ENCODE assay signal across 26 cellular contexts in genomic region chr5:149886060-149886459, GRCh38. TPM values are rescaled to one million over a fixed set of nuclear protein-coding genes. Genes with fewer than 3 reads are reported as not detected.
DNase-seq lines count a peak whose midpoint lies in the region; ATAC-seq, FAIRE-seq and TF ChIP-seq lines count a peak whose summit lies in the region.
"Had no signal": no experiment of that assay in that cellular context is flagged by ENCODE, and none has a peak within 500 bp of the region (broad histone marks: within the 10 kb centered on the region; RNA-seq: fewer than 3 reads in every experiment).

No MANE protein-coding gene starts in this region.

- no peaks in the 10 kb centered on the region for H3K9me3 ChIP-seq in H1 (ENCODE audit: insufficient read depth in 2 of 2, low read depth in 1 of 2, low read length in 1 of 2)
- no peaks in the 10 kb centered on the region for H3K9me3 ChIP-seq in mucosa of descending colon
- H3K9me3 ChIP-seq: left ventricle myocardium inferior, SJCRH30 had no signal

- no peak overlapping the region for H3K27ac ChIP-seq in H1 (ENCODE audit: low read depth, low read length)
- H3K27ac ChIP-seq: KMS-11, left ventricle myocardium inferior, SJCRH30 had no signal

- H3K4me1 ChIP-seq in H1 (replicated peaks in 1 of 4; ENCODE audit: control insufficient read depth in 3 of 4, insufficient read depth in 4 of 4, low read length in 3 of 4), result no peaks in the 10 kb centered on the region
- H3K4me1 ChIP-seq in mucosa of descending colon (ENCODE audit: low read depth), result peaks cover 12% of the 10 kb centered on the region

- 0 out of 2 replicates have a peak overlapping the region, but pooled peaks have one; percentile 35 for H4K8ac ChIP-seq in H1 (ENCODE audit: extremely low read depth, insufficient read depth, low read length)

- POLR2A ChIA-PET in H1 (lab: Charles Lee; ENCODE audit: partially characterized antibody), result no interaction called here

- H3K23ac ChIP-seq in H1 (ENCODE audit: insufficient read length), result no peak overlapping the region

- H3K79me2 ChIP-seq in H1 (ENCODE audit: control insufficient read depth in 1 of 2, insufficient read depth in 2 of 2, low read length in 2 of 2), result no peaks in the 10 kb centered on the region

- H3K23me2 ChIP-seq in H1 (ENCODE audit: low read depth, low read length), result no peaks in the 10 kb centered on the region

- intact Hi-C loops in mucosa of descending colon (cut with DNase I, micrococcal nuclease), result no loop called here

- CTCF ChIA-PET in H1 (lab: Charles Lee; ENCODE audit: partially characterized antibody), result interaction anchor here (1.0 to 1.8 kb wide), 5 partner anchors 16 to 173 kb away, joined by 3 to 5 read pairs (median 4); no protein-coding TSS in a partner anchor

- no peaks in the 10 kb centered on the region for H3K79me1 ChIP-seq in H1 (ENCODE audit: low read depth, low read length)

- FAIRE-seq in RCC 7860 (lab: Jason Lieb, UNC), result peak; percentile 74
- FAIRE-seq in H1 (lab: Jason Lieb, UNC), result no peak
- FAIRE-seq: GM12891, GM19239, H54 had no signal

- H4K91ac ChIP-seq in H1 (replicated peaks; ENCODE audit: insufficient read length, low read length), result no peak overlapping the region

- no peak for TF ChIP-seq CTCF in H1 (IDR thresholded peaks at IDR 0.05; ENCODE audit: control extremely low read depth in 1 of 3, insufficient read depth in 1 of 3, low read depth in 1 of 3, low read length in 3 of 3)
- no peak for TF ChIP-seq CTCF in mucosa of descending colon (IDR thresholded peaks at IDR 0.05)

- H2BK15ac ChIP-seq in H1 (ENCODE audit: low read length), result no peak overlapping the region

- TF ChIP-seq RAD21 in H1 (IDR thresholded peaks at IDR 0.05 in 1 of 2, conservative IDR thresholded peaks at IDR 0.05 in 1 of 2; ENCODE audit: low read depth in 2 of 2, low read length in 2 of 2), result no peak

- H2BK120ac ChIP-seq in H1 (replicated peaks; ENCODE audit: low read depth, low read length), result no peak overlapping the region

- no peak for TF ChIP-seq POLR2A in H1 (IDR thresholded peaks at IDR 0.05; ENCODE audit: control extremely low read depth in 1 of 2, low read depth in 2 of 2, low read length in 2 of 2)

- H3K4me2 ChIP-seq in H1 (ENCODE audit: insufficient read depth in 1 of 2, low read depth in 2 of 2, low read length in 2 of 2), result no peak overlapping the region

- H3K9ac ChIP-seq in H1 (replicated peaks in 1 of 4; ENCODE audit: extremely low read depth in 1 of 4, low read depth in 3 of 4, low read length in 3 of 4), result no peak overlapping the region
- H3K9ac ChIP-seq: KMS-11 had no signal

- no peak overlapping the region for H2AK5ac ChIP-seq in H1 (ENCODE audit: low read depth, low read length)

- no peak overlapping the region for H2BK20ac ChIP-seq in H1 (ENCODE audit: low read length)

- WGBS in H1 (ENCODE audit: extremely low coverage in 1 of 2, insufficient coverage in 1 of 2, insufficient read length in 1 of 2, insufficient replicate concordance in 2 of 2, low coverage in 1 of 2, low lambda C conversion rate in 2 of 2, missing lambda C conversion rate in 1 of 2), 2 experiments, result 94% methylated on average over 7 of the region's 7 CpGs; no CpG with 5 or more reads in 1 of the 2 experiments

- H3K36me3 ChIP-seq in H1 (ENCODE audit: control insufficient read depth in 2 of 4, insufficient read depth in 4 of 4, low read length in 3 of 4) (no peaks in the 10 kb centered on the region), mucosa of descending colon (ENCODE audit: low read depth) (no peaks in the 10 kb centered on the region)
- H3K36me3 ChIP-seq: left ventricle myocardium inferior, SJCRH30 had no signal

- ATAC-seq in mucosa of descending colon, result peak; percentile 72
- no peak for ATAC-seq in GM19324 (IDR thresholded peaks at IDR 0.05; ENCODE audit: low FRiP score, unreplicated experiment)
- ATAC-seq in GM19023 (IDR thresholded peaks at IDR 0.05; ENCODE audit: unreplicated experiment), result no peak
- ATAC-seq: activated naive CD8-positive, alpha-beta T cell treated with anti-CD3 and anti-CD28 coated beads, Interleukin-2, amount 50 U/mL, for 24 hours had no signal

- H4K5ac ChIP-seq in H1 (ENCODE audit: insufficient read length, low read depth, low read length), result no peak overlapping the region

- no peaks in the 10 kb centered on the region for H4K20me1 ChIP-seq in H1 (replicated peaks in 1 of 2; ENCODE audit: control insufficient read depth in 1 of 2, insufficient read depth in 2 of 2, low read length in 2 of 2)

- no peak overlapping the region for H2BK5ac ChIP-seq in H1 (ENCODE audit: low read depth, low read length)

- DNase-seq in AG20443 (ENCODE audit: low spot score) (peak; percentile 37), RCC 7860 (ENCODE audit: low spot score) (peak; percentile 73), H1 (ENCODE audit: low read depth in 1 of 2, low spot score in 2 of 2) (no peak), mucosa of descending colon (peak in 1 of 3 donors; percentile 45), MV-4-11 (lab: John Stamatoyannopoulos, UW) (no peak)
- no peak for DNase-seq in effector CD8-positive, alpha-beta T cell (lab: John Stamatoyannopoulos, UW)
- DNase-seq: activated CD4-positive, alpha-beta T cell treated with anti-CD3 and anti-CD28 coated beads, Interleukin-2, amount 10 ng/mL, durations not matched to agents 7 days and 5 days; activated naive CD8-positive, alpha-beta T cell treated with anti-CD3 and anti-CD28 coated beads, Interleukin-2, amount 50 U/mL, for 24 hours; CD4-positive, alpha-beta T cell; DMS153; left ventricle myocardium inferior; NCI-H1092; NCI-H345 had no signal

- H3K18ac ChIP-seq in H1 (ENCODE audit: extremely low read depth, low read length), result no peak overlapping the region

- H2BK12ac ChIP-seq in H1 (ENCODE audit: low read depth, low read length), result no peak overlapping the region

- no peak overlapping the region for H3K14ac ChIP-seq in H1 (ENCODE audit: insufficient read length)

- no peak overlapping the region for H3K4me3 ChIP-seq in H1 (ENCODE audit: extremely low read depth in 1 of 4, insufficient read depth in 2 of 4, low read depth in 3 of 4, low read length in 4 of 4)
- H3K4me3 ChIP-seq in mucosa of descending colon, result no peak overlapping the region
- H3K4me3 ChIP-seq: left ventricle myocardium inferior, SJCRH30 had no signal

- H3K27me3 ChIP-seq in H1 (replicated peaks in 1 of 4; ENCODE audit: control insufficient read depth in 3 of 4, extremely low read depth in 1 of 4, insufficient read depth in 3 of 4, low read length in 3 of 4), result no peaks in the 10 kb centered on the region
- H3K27me3 ChIP-seq: SJCRH30 had no signal

- H3K4ac ChIP-seq in H1 (replicated peaks; ENCODE audit: insufficient read length, low read depth, low read length), result no peak overlapping the region

- no peak overlapping the region for H3K56ac ChIP-seq in H1 (replicated peaks; ENCODE audit: insufficient read length, low read depth, low read length)

- no peak for TF ChIP-seq EP300 in H1 (IDR thresholded peaks at IDR 0.05; ENCODE audit: borderline replicate concordance in 1 of 2, low read depth in 2 of 2, low read length in 2 of 2)

- H2AFZ ChIP-seq in H1 (ENCODE audit: low read length), result no peak overlapping the region

TF ChIP-seq in H1, 55 proteins besides CTCF, POLR2A, EP300 and RAD21 (continues in another document):
- no peak for TF ChIP-seq POU5F1 (IDR thresholded peaks at IDR 0.05; ENCODE audit: low read depth, low read length)
- no peak for TF ChIP-seq HDAC6 (IDR thresholded peaks at IDR 0.05; ENCODE audit: low read depth, low read length)
- TF ChIP-seq SAP30 (IDR thresholded peaks at IDR 0.05; ENCODE audit: insufficient read depth, insufficient replicate concordance, low read length), result no peak
- no peak for TF ChIP-seq CBX5 (IDR thresholded peaks at IDR 0.05; ENCODE audit: low read depth, low read length)
- no peak for TF ChIP-seq MAX (IDR thresholded peaks at IDR 0.05)
- no peak for TF ChIP-seq TBP (IDR thresholded peaks at IDR 0.05; ENCODE audit: low read depth, low read length)
- no peak for TF ChIP-seq CHD1 (IDR thresholded peaks at IDR 0.05; ENCODE audit: low read depth, low read length)
- no peak for TF ChIP-seq ATF2 (IDR thresholded peaks at IDR 0.05; ENCODE audit: low read length)
- TF ChIP-seq TAF1 (IDR thresholded peaks at IDR 0.05; ENCODE audit: low read depth, low read length), result no peak
- TF ChIP-seq SIRT6 (IDR thresholded peaks at IDR 0.05; ENCODE audit: low read length), result no peak
- TF ChIP-seq RNF2 (IDR thresholded peaks at IDR 0.05; ENCODE audit: borderline replicate concordance, low read depth, low read length, missing control alignments, poor library complexity, severe bottlenecking), result no peak
- TF ChIP-seq SUZ12 (IDR thresholded peaks at IDR 0.05; ENCODE audit: low read length), result no peak
- TF ChIP-seq CREB1 (IDR thresholded peaks at IDR 0.05), result no peak
- TF ChIP-seq SIX5 (IDR thresholded peaks at IDR 0.05; ENCODE audit: low read depth, low read length), result no peak
- TF ChIP-seq CHD2 (IDR thresholded peaks at IDR 0.05; ENCODE audit: low read length), result no peak
- TF ChIP-seq KDM4A (IDR thresholded peaks at IDR 0.05; ENCODE audit: low read depth, low read length, severe bottlenecking), result no peak
- TF ChIP-seq POLR2AphosphoS5 (IDR thresholded peaks at IDR 0.05; ENCODE audit: low read depth, low read length), result no peak

RNA-seq across cellular contexts. Expression of gene PDE6A, which starts 58.5 kb away (rescaled TPM):
- not detected in 2 replicates for total RNA-seq in H1 (2021; fragmentation: NEBNext Ultra II Directional; extraction: Animal tissue kit (Norgen Biotek cat#: 25700))
- not detected in 2 replicates for polyA plus RNA-seq in H1 (2011; rRNA removed)
- not detected for polyA plus RNA-seq in H1 (2011; cell fraction: cytosol; rRNA removed)
- polyA plus RNA-seq in H1 (2011; cell fraction: nucleus; rRNA removed), result not detected
- not detected in 4 replicates for polyA plus RNA-seq in H1 (2012, experiment 1 of 2)
- not detected for polyA plus RNA-seq in H1 (2012, experiment 2 of 2)
- polyA plus RNA-seq in H1 (2013, experiment 1 of 2), result 0.02 TPM
- not detected for polyA plus RNA-seq in H1 (2013, experiment 2 of 2)
- not detected in 2 replicates for polyA minus RNA-seq in H1 (2011; rRNA and poly(A)+ RNA removed)
- not detected for polyA minus RNA-seq in H1 (2011; cell fraction: cytosol; rRNA and poly(A)+ RNA removed)
- not detected for polyA minus RNA-seq in H1 (2011; cell fraction: nucleus; rRNA and poly(A)+ RNA removed)
- total RNA-seq in mucosa of descending colon, result 1 to 10 TPM; 1.6 to 7.3 (median 3.4) TPM
- total RNA-seq: activated CD4-positive, alpha-beta T cell treated with anti-CD3 and anti-CD28 coated beads, Interleukin-2, amount 10 ng/mL, durations not matched to agents 7 days and 5 days; CD4-positive, alpha-beta T cell; epithelial cell of proximal tubule; glomerular endothelial cell; mononuclear cell; T-helper 1 cell treated with Interleukin-12 subunit alpha and Interleukin-12 subunit beta and Interleukin-4 antibody, amounts not matched to agents 30 ng/mL and 1 ng/mL, for 36 hours; temporal lobe had no signal
- polyA plus RNA-seq: AG04450 had no signal

Comparison
In these comparisons a context has a peak if more than half of its experiments do, and no peak if none do; other contexts are left out.
1. DNase-seq: peak in AG20443 (single experiment) and RCC 7860 (single experiment); none in H1 (0 of 2), effector CD8-positive, alpha-beta T cell (single experiment) and MV-4-11 (single experiment).